Comparison of ENCODE assay signal across 1 cellular context in the genomic region with DNA sequence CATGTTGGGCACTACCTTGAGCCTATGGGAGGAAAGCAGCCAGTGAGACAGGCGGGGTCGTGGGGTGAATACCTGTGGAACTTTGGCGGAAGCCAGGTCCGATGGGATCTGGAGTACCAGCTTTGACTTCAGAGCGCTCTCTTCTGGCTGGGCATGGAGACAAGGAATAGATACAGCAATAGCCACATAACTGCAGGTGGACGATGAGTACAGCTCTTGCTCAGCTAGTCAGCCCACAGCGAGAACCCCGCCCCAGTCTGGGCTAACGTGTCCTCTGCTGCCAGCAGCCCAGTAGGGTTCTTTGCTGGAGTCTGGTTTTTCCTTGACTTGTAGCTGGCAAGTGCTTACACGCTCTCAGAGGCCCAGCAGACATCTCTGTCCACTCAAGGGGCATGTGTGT.
TF ChIP-seq lines count a peak whose summit lies in the region.

No MANE protein-coding gene starts in this region.

TF ChIP-seq in IMR-90, 13 proteins besides CTCF, POLR2A, EP300 and RAD21:
- TF ChIP-seq MAZ (IDR thresholded peaks at IDR 0.05; ENCODE audit: borderline replicate concordance, low read depth, low read length) (no peak), RFX5 (IDR thresholded peaks at IDR 0.05; ENCODE audit: low read depth, low read length) (no peak), BHLHE40 (IDR thresholded peaks at IDR 0.05; ENCODE audit: low read depth, low read length) (no peak), FOS (IDR thresholded peaks at IDR 0.05; ENCODE audit: low read depth, low read length) (no peak), CHD1 (IDR thresholded peaks at IDR 0.05; ENCODE audit: low read depth, low read length) (no peak), MAFK (IDR thresholded peaks at IDR 0.05; ENCODE audit: low read depth, low read length) (no peak), ELK1 (IDR thresholded peaks at IDR 0.05; ENCODE audit: borderline replicate concordance, low read depth, low read length) (no peak), RCOR1 (IDR thresholded peaks at IDR 0.05; ENCODE audit: insufficient replicate concordance, low read length) (no peak), NFE2L2 (IDR thresholded peaks at IDR 0.05; ENCODE audit: low read depth, low read length) (no peak), SMC3 (IDR thresholded peaks at IDR 0.05; ENCODE audit: low read depth, low read length) (no peak), MXI1 (IDR thresholded peaks at IDR 0.05; ENCODE audit: borderline replicate concordance, low read depth, low read length) (no peak), CEBPB (IDR thresholded peaks at IDR 0.05; ENCODE audit: low read depth, low read length) (no peak), USF2 (IDR thresholded peaks at IDR 0.05; ENCODE audit: low read depth, low read length) (no peak)
